9 cellular contexts compared by ENCODE assay signal in the genomic region with DNA sequence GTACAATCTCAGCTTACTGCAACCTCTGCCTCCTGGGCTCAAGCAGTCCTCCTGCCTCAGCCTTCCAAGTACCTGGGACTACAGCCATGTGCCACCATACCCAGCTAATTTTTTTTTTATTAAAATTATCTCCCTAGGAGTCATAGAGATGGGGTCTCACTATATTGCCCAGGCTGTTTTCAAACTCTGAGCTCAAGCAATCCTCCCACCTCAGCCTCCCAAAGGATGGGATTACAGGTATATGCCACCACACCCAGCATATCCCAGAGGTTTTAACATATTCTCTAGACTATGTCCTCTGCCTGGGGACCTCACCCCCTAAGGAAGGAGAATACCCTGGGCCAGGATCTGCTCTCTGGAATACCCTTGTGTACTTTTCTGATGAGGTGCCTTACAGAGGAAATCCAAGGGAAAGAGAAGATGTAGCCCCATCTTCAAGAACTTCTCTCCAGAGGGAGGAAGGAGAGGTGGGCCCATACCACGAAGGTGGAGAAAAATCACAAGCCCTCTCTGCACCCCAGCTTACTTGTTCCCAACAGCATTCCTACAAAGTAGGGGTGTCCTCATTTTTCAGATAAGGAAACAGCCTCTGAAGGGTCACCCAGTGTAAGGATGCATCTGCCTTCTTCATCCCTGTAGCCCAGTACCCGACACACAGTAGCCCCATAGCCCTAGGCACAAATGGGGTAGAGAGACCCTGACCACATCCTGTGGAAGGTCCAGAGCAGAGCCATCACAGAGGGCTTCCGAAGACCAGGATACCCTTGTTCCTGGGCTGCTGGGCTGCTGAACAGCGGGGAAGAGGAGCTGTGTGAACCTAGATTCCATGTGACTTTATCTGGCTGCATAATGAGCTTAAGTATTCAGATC.
DNase-seq lines count a peak whose midpoint lies in the region; ATAC-seq, FAIRE-seq and TF ChIP-seq lines count a peak whose summit lies in the region.
"Had no signal": no experiment of that assay in that cellular context is flagged by ENCODE, and none has a peak within 500 bp of the region (broad histone marks: within the 10 kb centered on the region; RNA-seq: fewer than 3 reads in every experiment).

No MANE protein-coding gene starts in this region.

- peak overlapping the region in 14 of 21 experiments; percentile 5 to 78 (median 48) for H3K27ac ChIP-seq in skin epidermis
- H3K27ac ChIP-seq in neural progenitor cell = no peak overlapping the region

- no peak for TF ChIP-seq POLR2A in GM12891 (IDR thresholded peaks at IDR 0.05; ENCODE audit: low read depth, low read length)

- peaks cover 7% of the 10 kb centered on the region for H3K4me1 ChIP-seq in neural progenitor cell

- H3K27ac Mint-ChIP-seq in chondrocyte (ENCODE audit: unreplicated experiment) (peak overlapping the region; percentile 2), neural progenitor cell (no peak overlapping the region)

- no peak overlapping the region for H2AFZ ChIP-seq in neural progenitor cell (replicated peaks)

- no peaks in the 10 kb centered on the region for H3K27me3 Mint-ChIP-seq in chondrocyte (ENCODE audit: low read depth)
- peaks cover 3% of the 10 kb centered on the region for H3K27me3 Mint-ChIP-seq in neural progenitor cell (ENCODE audit: insufficient read depth, low read depth)

- no peaks in the 10 kb centered on the region for H3K27me3 ChIP-seq in neural progenitor cell

- peak; percentile 12 for DNase-seq in chondrocyte (ENCODE audit: low spot score)
- DNase-seq in GM12891 (ENCODE audit: insufficient read length, low spot score) = no peak
- no peak for DNase-seq in neural progenitor cell (ENCODE audit: low spot score)
- no peak for DNase-seq in AML-193 (lab: John Stamatoyannopoulos, UW)
- DNase-seq in putamen (ENCODE audit: low spot score) = no peak
- DNase-seq: NCI-H2081 treated with DMSO at 0.1 percent for 48 hours had no signal

- no peaks in the 10 kb centered on the region for H3F3A ChIP-seq in neural progenitor cell (ENCODE audit: low read depth)

- peaks cover 42% of the 10 kb centered on the region for H3K4me1 Mint-ChIP-seq in chondrocyte (ENCODE audit: low read depth)
- peaks cover 34% of the 10 kb centered on the region for H3K4me1 Mint-ChIP-seq in neural progenitor cell

- no peaks in the 10 kb centered on the region for H3K79me2 ChIP-seq in neural progenitor cell (ENCODE audit: low read depth)

- H3K36me3 ChIP-seq in neural progenitor cell = no peaks in the 10 kb centered on the region

- H3K4me2 ChIP-seq in neural progenitor cell = no peak overlapping the region

- ATAC-seq in GM19324 (IDR thresholded peaks at IDR 0.05; ENCODE audit: low FRiP score, unreplicated experiment) (peak; percentile 26), HG03139 (IDR thresholded peaks at IDR 0.05; ENCODE audit: unreplicated experiment) (peak; percentile 6)

- FAIRE-seq in GM12891 (lab: Jason Lieb, UNC) = no peak

- no peaks in the 10 kb centered on the region for H4K20me1 ChIP-seq in neural progenitor cell (ENCODE audit: low read depth)

- H3K4me3 ChIP-seq in skin epidermis (no peak overlapping the region), neural progenitor cell (no peak overlapping the region)

- TF ChIP-seq CTCF in chondrocyte (IDR thresholded peaks at IDR 0.05) = no peak
- no peak for TF ChIP-seq CTCF in neural progenitor cell (IDR thresholded peaks at IDR 0.05)

- H3K9me3 Mint-ChIP-seq in chondrocyte (ENCODE audit: low read depth) = no peaks in the 10 kb centered on the region
- no peaks in the 10 kb centered on the region for H3K9me3 Mint-ChIP-seq in neural progenitor cell

- no peak overlapping the region for H3K9ac ChIP-seq in neural progenitor cell

- no peaks in the 10 kb centered on the region for H3K9me3 ChIP-seq in neural progenitor cell (ENCODE audit: low read depth)

- H3K36me3 Mint-ChIP-seq in chondrocyte (ENCODE audit: low read depth) (peaks cover 4% of the 10 kb centered on the region), neural progenitor cell (no peaks in the 10 kb centered on the region)

- H3K4me3 Mint-ChIP-seq in chondrocyte (ENCODE audit: unreplicated experiment) (no peak overlapping the region), neural progenitor cell (no peak overlapping the region)

TF ChIP-seq in GM12891, 5 proteins besides CTCF, POLR2A, EP300 and RAD21:
- TF ChIP-seq SPI1 (IDR thresholded peaks at IDR 0.05; ENCODE audit: low read depth, low read length) (no peak), TAF1 (IDR thresholded peaks at IDR 0.05; ENCODE audit: low read depth, low read length) (no peak), POU2F2 (IDR thresholded peaks at IDR 0.05; ENCODE audit: low read depth, low read length) (no peak), PAX5 (IDR thresholded peaks at IDR 0.05; ENCODE audit: insufficient read depth, low read length, severe bottlenecking) (no peak)
